Comparison of ENCODE assay signal across 1 cellular context in genomic region chr1:204711103-204711946, GRCh38.
TF ChIP-seq lines count a peak whose summit lies in the region.

No MANE protein-coding gene starts in this region.

TF ChIP-seq in K562, 482 proteins besides CTCF, POLR2A, EP300 and RAD21 (continued from another document and continues in another):
- TF ChIP-seq ZNF592 (IDR thresholded peaks at IDR 0.05) (peak; percentile 78), JUND (IDR thresholded peaks at IDR 0.05; ENCODE audit: borderline replicate concordance, low read depth, low read length) (peak; percentile 97), JUND (tag; IDR thresholded peaks at IDR 0.05; ENCODE audit: borderline replicate concordance, low read depth, low read length) (peak; percentile 93; the same call in 2 of the 3 replicates), ZNF212 (CRISPR knock-in tag; IDR thresholded peaks at IDR 0.05) (no peak), MCM5 (IDR thresholded peaks at IDR 0.05; ENCODE audit: low read depth) (no peak), MNT (conservative IDR thresholded peaks at IDR 0.05) (peak in 1 of 2 experiments; percentile 71; a peak in 2 of 4 replicates), ZEB2 (IDR thresholded peaks at IDR 0.05) (peak; percentile 84), NCOA2 (IDR thresholded peaks at IDR 0.05; ENCODE audit: partially characterized antibody in 2 of 2) (peak in 1 of 2 experiments; percentile 79), TCF7 (IDR thresholded peaks at IDR 0.05; ENCODE audit: borderline replicate concordance) (peak; percentile 81; the same call in 1 of the 2 replicates), ZBTB1 (CRISPR knock-in tag; IDR thresholded peaks at IDR 0.05; ENCODE audit: borderline replicate concordance, low read depth) (0 out of 2 replicates have a peak, but pooled peaks have one; percentile 60), FOXJ2 (tag; IDR thresholded peaks at IDR 0.05) (peak; percentile 90), RBM14 (IDR thresholded peaks at IDR 0.05; ENCODE audit: borderline replicate concordance, insufficient read depth, low read depth, low read length) (no peak), MAFG (tag; conservative IDR thresholded peaks at IDR 0.05) (peak; percentile 86), DNMT1 (IDR thresholded peaks at IDR 0.05) (0 out of 2 replicates have a peak, but pooled peaks have one; percentile 29), RHOXF2B (CRISPR knock-in tag; conservative IDR thresholded peaks at IDR 0.05) (peak; percentile 83; the same call in 1 of the 2 replicates), EP400 (IDR thresholded peaks at IDR 0.05) (peak; percentile 89), STAT5A (IDR thresholded peaks at IDR 0.05; ENCODE audit: borderline replicate concordance, low read length) (peak; percentile 94), POLR2B (IDR thresholded peaks at IDR 0.05; ENCODE audit: low read depth, partially characterized antibody) (peak; percentile 59), MTA2 (IDR thresholded peaks at IDR 0.05; ENCODE audit: low read depth) (peak; percentile 96), CUX1 (CRISPR knock-in tag; IDR thresholded peaks at IDR 0.05) (no peak), CBFA2T3 (IDR thresholded peaks at IDR 0.05) (peak; percentile 99), ZBTB7A (IDR thresholded peaks at IDR 0.05; ENCODE audit: borderline replicate concordance, control insufficient read depth, low read depth, low read length) (0 out of 2 replicates have a peak, but pooled peaks have one; percentile 23), RBBP5 (IDR thresholded peaks at IDR 0.05; ENCODE audit: borderline replicate concordance, insufficient read depth, low read length, poor library complexity, severe bottlenecking) (peak; percentile 68), ZBTB9 (CRISPR knock-in tag; IDR thresholded peaks at IDR 0.05) (0 out of 2 replicates have a peak, but pooled peaks have one; percentile 57), ARID3A (IDR thresholded peaks at IDR 0.05; ENCODE audit: borderline replicate concordance, low read depth, low read length) (peak; percentile 97), TRIM24 (IDR thresholded peaks at IDR 0.05) (peak; percentile 99), HNRNPH1 (optimal IDR thresholded peaks at IDR 0.05; ENCODE audit: low read depth, low read length) (no peak), DIDO1 (tag; IDR thresholded peaks at IDR 0.05; ENCODE audit: low read depth) (peak; percentile 42), KAT7 (CRISPR knock-in tag; IDR thresholded peaks at IDR 0.05; ENCODE audit: borderline replicate concordance) (peak; percentile 74; the same call in 1 of the 2 replicates), SMAD2 (IDR thresholded peaks at IDR 0.05; ENCODE audit: low read depth, low read length) (no peak), ATF1 (CRISPR knock-in tag; IDR thresholded peaks at IDR 0.05) (no peak), ATF1 (tag; IDR thresholded peaks at IDR 0.05) (peak; percentile 83), NCOA1 (IDR thresholded peaks at IDR 0.05; ENCODE audit: low read depth) (peak; percentile 93), CBX2 (IDR thresholded peaks at IDR 0.05; ENCODE audit: insufficient read depth, low read length, poor library complexity, severe bottlenecking) (no peak), DACH1 (IDR thresholded peaks at IDR 0.05; ENCODE audit: partially characterized antibody) (no peak), FOSL1 (tag; conservative IDR thresholded peaks at IDR 0.05) (peak; percentile 93), LARP7 (IDR thresholded peaks at IDR 0.05) (no peak), SRSF7 (optimal IDR thresholded peaks at IDR 0.05; ENCODE audit: low read depth, low read length) (no peak), PCBP2 (IDR thresholded peaks at IDR 0.05; ENCODE audit: low read depth, low read length, poor library complexity, severe bottlenecking) (no peak)
- TF ChIP-seq, protein P1, sequence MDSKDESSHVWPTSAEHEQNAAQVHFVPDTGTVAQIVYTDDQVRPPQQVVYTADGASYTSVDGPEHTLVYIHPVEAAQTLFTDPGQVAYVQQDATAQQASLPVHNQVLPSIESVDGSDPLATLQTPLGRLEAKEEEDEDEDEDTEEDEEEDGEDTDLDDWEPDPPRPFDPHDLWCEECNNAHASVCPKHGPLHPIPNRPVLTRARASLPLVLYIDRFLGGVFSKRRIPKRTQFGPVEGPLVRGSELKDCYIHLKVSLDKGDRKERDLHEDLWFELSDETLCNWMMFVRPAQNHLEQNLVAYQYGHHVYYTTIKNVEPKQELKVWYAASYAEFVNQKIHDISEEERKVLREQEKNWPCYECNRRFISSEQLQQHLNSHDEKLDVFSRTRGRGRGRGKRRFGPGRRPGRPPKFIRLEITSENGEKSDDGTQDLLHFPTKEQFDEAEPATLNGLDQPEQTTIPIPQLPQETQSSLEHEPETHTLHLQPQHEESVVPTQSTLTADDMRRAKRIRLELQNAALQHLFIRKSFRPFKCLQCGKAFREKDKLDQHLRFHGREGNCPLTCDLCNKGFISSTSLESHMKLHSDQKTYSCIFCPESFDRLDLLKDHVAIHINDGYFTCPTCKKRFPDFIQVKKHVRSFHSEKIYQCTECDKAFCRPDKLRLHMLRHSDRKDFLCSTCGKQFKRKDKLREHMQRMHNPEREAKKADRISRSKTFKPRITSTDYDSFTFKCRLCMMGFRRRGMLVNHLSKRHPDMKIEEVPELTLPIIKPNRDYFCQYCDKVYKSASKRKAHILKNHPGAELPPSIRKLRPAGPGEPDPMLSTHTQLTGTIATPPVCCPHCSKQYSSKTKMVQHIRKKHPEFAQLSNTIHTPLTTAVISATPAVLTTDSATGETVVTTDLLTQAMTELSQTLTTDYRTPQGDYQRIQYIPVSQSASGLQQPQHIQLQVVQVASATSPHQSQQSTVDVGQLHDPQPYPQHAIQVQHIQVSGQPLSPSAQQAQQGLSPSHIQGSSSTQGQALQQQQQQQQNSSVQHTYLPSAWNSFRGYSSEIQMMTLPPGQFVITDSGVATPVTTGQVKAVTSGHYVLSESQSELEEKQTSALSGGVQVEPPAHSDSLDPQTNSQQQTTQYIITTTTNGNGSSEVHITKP (IDR thresholded peaks at IDR 0.05; ENCODE audit: partially characterized antibody), result peak; percentile 39
- TF ChIP-seq, protein P2, sequence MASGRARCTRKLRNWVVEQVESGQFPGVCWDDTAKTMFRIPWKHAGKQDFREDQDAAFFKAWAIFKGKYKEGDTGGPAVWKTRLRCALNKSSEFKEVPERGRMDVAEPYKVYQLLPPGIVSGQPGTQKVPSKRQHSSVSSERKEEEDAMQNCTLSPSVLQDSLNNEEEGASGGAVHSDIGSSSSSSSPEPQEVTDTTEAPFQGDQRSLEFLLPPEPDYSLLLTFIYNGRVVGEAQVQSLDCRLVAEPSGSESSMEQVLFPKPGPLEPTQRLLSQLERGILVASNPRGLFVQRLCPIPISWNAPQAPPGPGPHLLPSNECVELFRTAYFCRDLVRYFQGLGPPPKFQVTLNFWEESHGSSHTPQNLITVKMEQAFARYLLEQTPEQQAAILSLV (tag; IDR thresholded peaks at IDR 0.05), result peak; percentile 75
- TF ChIP-seq, protein P3, sequence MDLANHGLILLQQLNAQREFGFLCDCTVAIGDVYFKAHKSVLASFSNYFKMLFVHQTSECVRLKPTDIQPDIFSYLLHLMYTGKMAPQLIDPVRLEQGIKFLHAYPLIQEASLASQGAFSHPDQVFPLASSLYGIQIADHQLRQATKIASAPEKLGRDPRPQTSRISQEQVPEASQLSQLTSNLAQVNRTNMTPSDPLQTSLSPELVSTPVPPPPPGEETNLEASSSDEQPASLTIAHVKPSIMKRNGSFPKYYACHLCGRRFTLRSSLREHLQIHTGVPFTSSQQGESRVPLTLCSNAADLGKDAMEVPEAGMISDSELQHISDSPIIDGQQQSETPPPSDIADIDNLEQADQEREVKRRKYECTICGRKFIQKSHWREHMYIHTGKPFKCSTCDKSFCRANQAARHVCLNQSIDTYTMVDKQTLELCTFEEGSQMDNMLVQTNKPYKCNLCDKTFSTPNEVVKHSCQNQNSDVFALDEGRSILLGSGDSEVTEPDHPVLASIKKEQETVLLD (IDR thresholded peaks at IDR 0.05), result peak; percentile 68
